ENCODE assay signal across 8 cellular contexts in genomic region chr11:107565219-107565937, GRCh38. TPM values are rescaled to one million over a fixed set of nuclear protein-coding genes. Genes with fewer than 3 reads are reported as not detected.
DNase-seq lines count a peak whose midpoint lies in the region; ATAC-seq and TF ChIP-seq lines count a peak whose summit lies in the region.

Gene ALKBH8, minus strand, starts transcription at chr11:107565735. Its CDS starts 4,842 bp downstream, at chr11:107560893.

- H3K4ac ChIP-seq in neuronal stem cell (ENCODE audit: low read length) = no peak within 1 kb of the TSS

- H2BK12ac ChIP-seq in neuronal stem cell (ENCODE audit: low read length) = peak within 1 kb of the TSS; percentile 30

- H4K20me1 ChIP-seq in DOHH2 (ENCODE audit: control insufficient read depth, insufficient read depth, low read depth, low read length) = no peaks in the 10 kb centered on the region
- no peaks in the 10 kb centered on the region for H4K20me1 ChIP-seq in KMS-11 (ENCODE audit: insufficient read depth)

- peaks cover 26% of the 10 kb centered on the region for H3F3A ChIP-seq in DOHH2 (ENCODE audit: control insufficient read depth, insufficient read depth)

- H2AFZ ChIP-seq in KMS-11 (ENCODE audit: low read depth) = peak within 1 kb of the TSS; percentile 75
- H2AFZ ChIP-seq in neuronal stem cell (ENCODE audit: low read length) = peak within 1 kb of the TSS; percentile 89

- H2BK15ac ChIP-seq in neuronal stem cell (ENCODE audit: low read length) = no peak within 1 kb of the TSS

- H4K8ac ChIP-seq in neuronal stem cell (ENCODE audit: low read depth, low read length) = no peak within 1 kb of the TSS

- H3K9ac ChIP-seq in KMS-11 (peak within 1 kb of the TSS; percentile 71; the same call in 1 of the 2 replicates), neuronal stem cell (ENCODE audit: low read depth, low read length, poor library complexity) (peak within 1 kb of the TSS; percentile 88), subcutaneous abdominal adipose tissue (ENCODE audit: low read length in 5 of 5) (peak within 1 kb of the TSS; percentile 68 to 92 (median 74))

- no peak within 1 kb of the TSS for H4K91ac ChIP-seq in neuronal stem cell (ENCODE audit: low read depth, low read length, poor library complexity)

- peak within 1 kb of the TSS; percentile 71 for H3K27ac ChIP-seq in DOHH2 (ENCODE audit: low read depth, low read length)
- H3K27ac ChIP-seq in KMS-11 = peak within 1 kb of the TSS; percentile 84
- H3K27ac ChIP-seq in RWPE2 (ENCODE audit: poor library complexity, severe bottlenecking) = peak within 1 kb of the TSS; percentile 80
- peak within 1 kb of the TSS; percentile 16 for H3K27ac ChIP-seq in neuronal stem cell (replicated peaks; ENCODE audit: low read length)
- peak within 1 kb of the TSS; percentile 70 for H3K27ac ChIP-seq in subcutaneous abdominal adipose tissue (ENCODE audit: low read depth, low read length)

- no peak within 1 kb of the TSS for H2AK5ac ChIP-seq in neuronal stem cell (ENCODE audit: low read depth, low read length)

- H3K27me3 ChIP-seq in DOHH2 (ENCODE audit: control insufficient read depth, low read length) (no peaks in the 10 kb centered on the region), KMS-11 (ENCODE audit: insufficient read depth, low read depth) (no peaks in the 10 kb centered on the region), RWPE2 (ENCODE audit: insufficient read depth, poor library complexity, severe bottlenecking) (no peaks in the 10 kb centered on the region), neuronal stem cell (ENCODE audit: control insufficient read depth in 3 of 3, insufficient read depth in 3 of 3, low read depth in 1 of 3, low read length in 3 of 3) (no peaks in the 10 kb centered on the region), subcutaneous abdominal adipose tissue (ENCODE audit: control insufficient read depth in 5 of 5, insufficient read depth in 4 of 5, low read length in 5 of 5) (peaks cover 0 to 6% (median 0%) of the 10 kb centered on the region in 5 donors)

- no CpG with 5 or more reads among the region's 32 CpGs for WGBS in neuronal stem cell (ENCODE audit: extremely low coverage in 2 of 2, insufficient read length in 2 of 2, insufficient replicate concordance in 1 of 2), 2 donors

- H3K79me2 ChIP-seq in DOHH2 (ENCODE audit: control insufficient read depth, low read length) = peaks cover 52% of the 10 kb centered on the region
- no peaks in the 10 kb centered on the region; the same call in 1 of the 2 replicates for H3K79me2 ChIP-seq in KMS-11 (ENCODE audit: insufficient read depth, low read depth)

- no peaks in the 10 kb centered on the region for H3K79me1 ChIP-seq in neuronal stem cell (ENCODE audit: low read depth, low read length)

- H3K4me1 ChIP-seq in DOHH2 (ENCODE audit: control insufficient read depth, low read length) = peaks cover 52% of the 10 kb centered on the region
- peaks cover 16% of the 10 kb centered on the region for H3K4me1 ChIP-seq in KMS-11 (ENCODE audit: low read depth, poor library complexity, severe bottlenecking)
- peaks cover 31% of the 10 kb centered on the region for H3K4me1 ChIP-seq in RWPE2 (ENCODE audit: insufficient read depth, poor library complexity, severe bottlenecking)
- peaks cover 2 to 11% of the 10 kb centered on the region in 2 donors for H3K4me1 ChIP-seq in neuronal stem cell (ENCODE audit: control insufficient read depth in 2 of 2, insufficient read depth in 1 of 2, low read depth in 1 of 2, low read length in 2 of 2)
- peaks cover 3 to 22% (median 19%) of the 10 kb centered on the region in 5 donors for H3K4me1 ChIP-seq in subcutaneous abdominal adipose tissue (ENCODE audit: control insufficient read depth in 5 of 5, insufficient read depth in 5 of 5, low read length in 5 of 5)

- DNase-seq in RWPE2 (ENCODE audit: low spot score) (peak; percentile 73), foreskin fibroblast (peak; percentile 55 to 87), neuronal stem cell (ENCODE audit: low spot score) (no peak)
- peak; percentile 72 for DNase-seq in activated effector memory CD4-positive, alpha-beta T cell treated with Interleukin-2 at 50 U/mL for 16 hours

- H3K4me3 ChIP-seq in DOHH2 (ENCODE audit: low read length) (peak within 1 kb of the TSS; percentile 79), KMS-11 (IDR thresholded peaks at IDR 0.05; ENCODE audit: insufficient read depth, low read depth, low read length) (no peak within 1 kb of the TSS), RWPE2 (ENCODE audit: severe bottlenecking) (peak within 1 kb of the TSS; percentile 99), foreskin fibroblast (ENCODE audit: low read depth in 1 of 2, low read length in 2 of 2) (peak within 1 kb of the TSS; percentile 86 to 99), neuronal stem cell (ENCODE audit: low read length in 2 of 2) (peak within 1 kb of the TSS; percentile 82 to 88), subcutaneous abdominal adipose tissue (ENCODE audit: low read depth in 1 of 5, low read length in 5 of 5) (peak within 1 kb of the TSS; percentile 87 to 100 (median 98))

- peak within 1 kb of the TSS; percentile 96 for H3K4me2 ChIP-seq in DOHH2 (ENCODE audit: low read length)
- H3K4me2 ChIP-seq in KMS-11 = peak within 1 kb of the TSS; percentile 73
- H3K4me2 ChIP-seq in neuronal stem cell (ENCODE audit: insufficient read depth, low read length, poor library complexity, severe bottlenecking) = peak within 1 kb of the TSS; percentile 59

- H2BK120ac ChIP-seq in neuronal stem cell (ENCODE audit: low read depth, low read length) = no peak within 1 kb of the TSS

- H3K18ac ChIP-seq in neuronal stem cell (ENCODE audit: low read length) = peak within 1 kb of the TSS; percentile 92

- no peak within 1 kb of the TSS for H3K14ac ChIP-seq in neuronal stem cell (ENCODE audit: low read length)

- no peak for TF ChIP-seq CTCF in DOHH2 (IDR thresholded peaks at IDR 0.05; ENCODE audit: low read depth, low read length, poor library complexity, severe bottlenecking)
- no peak for TF ChIP-seq CTCF in KMS-11 (conservative IDR thresholded peaks at IDR 0.05; ENCODE audit: low read depth, low read length)
- TF ChIP-seq CTCF in RWPE2 (IDR thresholded peaks at IDR 0.05; ENCODE audit: poor library complexity, severe bottlenecking) = no peak
- no peak for TF ChIP-seq CTCF in foreskin fibroblast (IDR thresholded peaks at IDR 0.05; ENCODE audit: low read depth, low read length)

- peak within 1 kb of the TSS; percentile 43 for H2BK5ac ChIP-seq in neuronal stem cell (ENCODE audit: low read length)

- ATAC-seq in GM21737 (IDR thresholded peaks at IDR 0.05; ENCODE audit: unreplicated experiment) (peak; percentile 68), RWPE2 (ENCODE audit: low read depth) (peak; percentile 78)

- peak within 1 kb of the TSS; percentile 2 for H3K23ac ChIP-seq in neuronal stem cell (ENCODE audit: low read depth, low read length, poor library complexity)

- no peaks in the 10 kb centered on the region for H3K9me3 ChIP-seq in DOHH2 (ENCODE audit: control insufficient read depth, insufficient read depth, low read length)
- H3K9me3 ChIP-seq in RWPE2 (ENCODE audit: severe bottlenecking) = no peaks in the 10 kb centered on the region
- H3K9me3 ChIP-seq in neuronal stem cell (replicated peaks in 1 of 2; ENCODE audit: control insufficient read depth in 2 of 2, insufficient read depth in 1 of 2, low read depth in 1 of 2, low read length in 2 of 2) = no peaks in the 10 kb centered on the region
- H3K9me3 ChIP-seq in subcutaneous abdominal adipose tissue (ENCODE audit: control insufficient read depth in 5 of 5, low read length in 5 of 5) = no peaks in the 10 kb centered on the region

- H3K36me3 ChIP-seq in DOHH2 (ENCODE audit: control insufficient read depth, low read length) = peaks cover 9% of the 10 kb centered on the region; the same call in 1 of the 2 replicates
- H3K36me3 ChIP-seq in KMS-11 (ENCODE audit: insufficient read depth) = no peaks in the 10 kb centered on the region
- peaks cover 3% of the 10 kb centered on the region; the same call in 1 of the 2 replicates for H3K36me3 ChIP-seq in RWPE2 (ENCODE audit: low read depth)
- H3K36me3 ChIP-seq in neuronal stem cell (replicated peaks in 1 of 2; ENCODE audit: control insufficient read depth in 2 of 2, insufficient read depth in 2 of 2, low read length in 2 of 2) = no peaks in the 10 kb centered on the region
- H3K36me3 ChIP-seq in subcutaneous abdominal adipose tissue (ENCODE audit: control insufficient read depth in 5 of 5, insufficient read depth in 5 of 5, low read length in 5 of 5) = no peaks in the 10 kb centered on the region

- no peaks in the 10 kb centered on the region for H3K9me2 ChIP-seq in DOHH2 (replicated peaks; ENCODE audit: control insufficient read depth, low read length)

RNA-seq across cellular contexts. Expression of gene ALKBH8, which starts in this region (rescaled TPM):
- polyA plus RNA-seq in neuronal stem cell (2013, experiment 1 of 2) = 3.5 TPM
- polyA plus RNA-seq in neuronal stem cell (2013, experiment 2 of 2) = 3.8 TPM

Comparison
In these comparisons a context has a peak if more than half of its experiments do, and no peak if none do; other contexts are left out.
1. H3K27ac ChIP-seq: peak in every context shown above with its lines; median percentile 84 in KMS-11; 80 in RWPE2; 71 in DOHH2; 70 in subcutaneous abdominal adipose tissue; 16 in neuronal stem cell.